ENCODE assay signal across 1 cellular context in the genomic region with DNA sequence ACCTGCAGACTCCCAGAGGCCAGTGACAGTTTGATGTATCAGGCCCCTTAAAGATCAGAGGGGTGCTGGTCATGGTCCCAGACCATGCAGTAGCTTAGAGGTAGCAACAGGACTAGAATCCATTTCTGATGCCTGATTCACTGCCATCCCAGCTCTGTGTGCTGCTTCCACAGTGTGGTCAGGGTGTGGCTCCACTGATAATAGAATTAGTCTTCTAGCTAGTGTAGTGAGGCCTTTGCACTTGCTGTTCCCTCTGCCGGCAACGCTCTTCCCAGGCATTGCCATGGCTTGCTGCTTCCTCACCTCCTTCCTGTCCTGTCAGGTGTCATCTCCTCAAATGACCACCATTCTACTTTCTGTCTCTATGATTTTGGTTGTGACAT.
TF ChIP-seq lines count a peak whose summit lies in the region.

No MANE protein-coding gene starts in this region.

TF ChIP-seq in HCT116, 20 proteins besides CTCF, POLR2A, EP300 and RAD21 (continued from another document):
- no peak for TF ChIP-seq ELF1 (IDR thresholded peaks at IDR 0.05; ENCODE audit: borderline replicate concordance, low read depth)
- TF ChIP-seq YY1 (IDR thresholded peaks at IDR 0.05; ENCODE audit: extremely low read depth, insufficient replicate concordance, low read depth, low read length), result no peak
- TF ChIP-seq, protein P1, sequence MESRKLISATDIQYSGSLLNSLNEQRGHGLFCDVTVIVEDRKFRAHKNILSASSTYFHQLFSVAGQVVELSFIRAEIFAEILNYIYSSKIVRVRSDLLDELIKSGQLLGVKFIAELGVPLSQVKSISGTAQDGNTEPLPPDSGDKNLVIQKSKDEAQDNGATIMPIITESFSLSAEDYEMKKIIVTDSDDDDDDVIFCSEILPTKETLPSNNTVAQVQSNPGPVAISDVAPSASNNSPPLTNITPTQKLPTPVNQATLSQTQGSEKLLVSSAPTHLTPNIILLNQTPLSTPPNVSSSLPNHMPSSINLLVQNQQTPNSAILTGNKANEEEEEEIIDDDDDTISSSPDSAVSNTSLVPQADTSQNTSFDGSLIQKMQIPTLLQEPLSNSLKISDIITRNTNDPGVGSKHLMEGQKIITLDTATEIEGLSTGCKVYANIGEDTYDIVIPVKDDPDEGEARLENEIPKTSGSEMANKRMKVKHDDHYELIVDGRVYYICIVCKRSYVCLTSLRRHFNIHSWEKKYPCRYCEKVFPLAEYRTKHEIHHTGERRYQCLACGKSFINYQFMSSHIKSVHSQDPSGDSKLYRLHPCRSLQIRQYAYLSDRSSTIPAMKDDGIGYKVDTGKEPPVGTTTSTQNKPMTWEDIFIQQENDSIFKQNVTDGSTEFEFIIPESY (IDR thresholded peaks at IDR 0.05; ENCODE audit: extremely low read depth, insufficient replicate concordance, low read length), result no peak
- TF ChIP-seq CBX3 (IDR thresholded peaks at IDR 0.05; ENCODE audit: low read depth), result no peak
